ENCODE assay signal across 22 cellular contexts in the genomic region with DNA sequence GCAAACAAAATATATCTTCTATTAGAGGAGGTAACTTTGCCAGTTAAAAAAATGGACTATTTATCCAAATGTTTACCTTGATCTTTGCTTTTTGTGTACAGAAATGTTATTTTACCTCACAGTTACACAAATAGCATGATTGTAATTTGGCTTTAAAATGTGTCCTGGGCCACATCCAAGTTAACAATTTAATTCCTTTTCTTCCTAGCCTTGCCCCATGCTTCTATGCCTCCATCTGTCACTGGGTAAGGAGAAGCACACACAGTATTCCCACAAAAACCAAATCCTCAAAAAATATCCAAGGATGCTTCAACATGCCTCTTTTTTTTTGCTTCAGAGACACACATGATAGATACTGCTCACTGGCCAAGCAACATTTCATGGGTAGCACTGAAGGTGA. TPM values are rescaled to one million over a fixed set of nuclear protein-coding genes. Genes with fewer than 3 reads are reported as not detected.
A peak's percentile ranks its signal among the peaks of the same experiment; 100 is the strongest.
DNase-seq lines count a peak whose midpoint lies in the region; ATAC-seq lines count a peak whose summit lies in the region.
"Had no signal": no experiment of that assay in that cellular context is flagged by ENCODE, and none has a peak within 500 bp of the region (broad histone marks: within the 10 kb centered on the region; RNA-seq: fewer than 3 reads in every experiment).

No MANE protein-coding gene starts in this region.

- no peak for ATAC-seq in GM21526 (IDR thresholded peaks at IDR 0.05; ENCODE audit: low FRiP score, unreplicated experiment)

- DNase-seq in NCI-H1694 (lab: John Stamatoyannopoulos, UW) (peak; percentile 4), NCI-H446 treated with DMSO at 0.1 percent for 48 hours (lab: John Stamatoyannopoulos, UW) (peak; percentile 11), cerebellum (ENCODE audit: low spot score) (peak; percentile 2), SKM-1 (lab: John Stamatoyannopoulos, UW; ENCODE audit: unreplicated experiment) (no peak), Kasumi-1 (lab: John Stamatoyannopoulos, UW) (no peak)
- DNase-seq: 8988T; ACHN; BE2C; CD4-positive, alpha-beta memory T cell; CD4-positive, CD25-positive, alpha-beta regulatory T cell; CD8-positive, alpha-beta memory T cell; COR-L47; DMS 273 treated with DMSO at 0.1 percent for 48 hours; DMS153; DMS53; DMS79; DND-41; EL; GF-D8 had no signal

RNA-seq across cellular contexts. Expression of a gene that starts 30.9 kb away (rescaled TPM):
- not detected for total RNA-seq in cerebellum
- total RNA-seq: A673; CD4-positive, alpha-beta memory T cell; CD4-positive, CD25-positive, alpha-beta regulatory T cell; CD8-positive, alpha-beta memory T cell; Daoy had no signal

Comparison
In these comparisons a context has a peak if more than half of its experiments do, and no peak if none do; other contexts are left out.
1. DNase-seq: peak in NCI-H1694 (single experiment), NCI-H446 treated with DMSO at 0.1 percent for 48 hours (single experiment) and cerebellum (single experiment); none in SKM-1 (single experiment) and Kasumi-1 (0 of 2).